16 cellular contexts compared by ENCODE assay signal in genomic region chr3:128262457-128262856, GRCh38.
DNase-seq lines count a peak whose midpoint lies in the region; ATAC-seq and TF ChIP-seq lines count a peak whose summit lies in the region.
"Had no signal": no experiment of that assay in that cellular context is flagged by ENCODE, and none has a peak within 500 bp of the region (broad histone marks: within the 10 kb centered on the region; RNA-seq: fewer than 3 reads in every experiment).

No MANE protein-coding gene starts in this region.

- H3K79me2 ChIP-seq in neural progenitor cell (ENCODE audit: low read depth), result no peaks in the 10 kb centered on the region

- no peak for TF ChIP-seq CTCF in neural progenitor cell (IDR thresholded peaks at IDR 0.05)
- TF ChIP-seq CTCF in brain microvascular endothelial cell (IDR thresholded peaks at IDR 0.05; ENCODE audit: low read depth, low read length, missing control alignments), result no peak

- no peaks in the 10 kb centered on the region for H3K27me3 Mint-ChIP-seq in activated naive CD8-positive, alpha-beta T cell treated with anti-CD3 and anti-CD28 coated beads, Interleukin-2, amount 10 ng/mL, durations not matched to agents 7 days and 5 days
- H3K27me3 Mint-ChIP-seq in activated naive CD8-positive, alpha-beta T cell treated with anti-CD3 and anti-CD28 coated beads, Interleukin-2, amount 50 U/mL, for 24 hours, result no peaks in the 10 kb centered on the region
- H3K27me3 Mint-ChIP-seq in neural progenitor cell (ENCODE audit: insufficient read depth, low read depth), result peaks cover 2% of the 10 kb centered on the region
- H3K27me3 Mint-ChIP-seq: CD4-positive, CD25-positive, alpha-beta regulatory T cell had no signal

- no peak overlapping the region for H3K4me3 ChIP-seq in neural progenitor cell
- H3K4me3 ChIP-seq in brain microvascular endothelial cell (ENCODE audit: low read depth, low read length), result no peak overlapping the region
- H3K4me3 ChIP-seq: BLaER1 treated with 17β-estradiol and CSF1 and Interleukin-3, amounts not matched to agents 10 nM and 100 nM had no signal

- H3K27ac ChIP-seq in neural progenitor cell (no peak overlapping the region), brain microvascular endothelial cell (no peak overlapping the region)
- H3K27ac ChIP-seq: BLaER1 treated with 17β-estradiol and CSF1 and Interleukin-3, amounts not matched to agents 10 nM and 100 nM; HL-60 had no signal

- no peaks in the 10 kb centered on the region for H3K36me3 ChIP-seq in neural progenitor cell
- no peaks in the 10 kb centered on the region for H3K36me3 ChIP-seq in brain microvascular endothelial cell (replicated peaks)

- POLR2A ChIA-PET in activated naive CD8-positive, alpha-beta T cell treated with anti-CD3 and anti-CD28 coated beads, Interleukin-2, amount 10 ng/mL, durations not matched to agents 7 days and 5 days (lab: Charles Lee), result no interaction called here

- H3K9me3 Mint-ChIP-seq in activated naive CD8-positive, alpha-beta T cell treated with anti-CD3 and anti-CD28 coated beads, Interleukin-2, amount 10 ng/mL, durations not matched to agents 7 days and 5 days, result peaks cover 10% of the 10 kb centered on the region
- peaks cover 11% of the 10 kb centered on the region for H3K9me3 Mint-ChIP-seq in activated naive CD8-positive, alpha-beta T cell treated with anti-CD3 and anti-CD28 coated beads, Interleukin-2, amount 50 U/mL, for 24 hours
- peaks cover 17% of the 10 kb centered on the region for H3K9me3 Mint-ChIP-seq in neural progenitor cell

- H3K4me3 Mint-ChIP-seq in activated naive CD8-positive, alpha-beta T cell treated with anti-CD3 and anti-CD28 coated beads, Interleukin-2, amount 10 ng/mL, durations not matched to agents 7 days and 5 days, result no peak overlapping the region
- no peak overlapping the region for H3K4me3 Mint-ChIP-seq in activated naive CD8-positive, alpha-beta T cell treated with anti-CD3 and anti-CD28 coated beads, Interleukin-2, amount 50 U/mL, for 24 hours
- H3K4me3 Mint-ChIP-seq in neural progenitor cell, result no peak overlapping the region
- H3K4me3 Mint-ChIP-seq: HFFc6 had no signal

- peak; percentile 6 for DNase-seq in activated naive CD8-positive, alpha-beta T cell treated with anti-CD3 and anti-CD28 coated beads, Interleukin-2, amount 10 ng/mL, durations not matched to agents 7 days and 5 days
- no peak for DNase-seq in activated naive CD8-positive, alpha-beta T cell treated with anti-CD3 and anti-CD28 coated beads, Interleukin-2, amount 50 U/mL, for 24 hours
- DNase-seq in islet precursor cell (peak; percentile 40), neural progenitor cell (ENCODE audit: low spot score) (no peak), NCI-H2196 treated with DMSO at 0.1 percent for 48 hours (lab: John Stamatoyannopoulos, UW; ENCODE audit: unreplicated experiment) (no peak), brain microvascular endothelial cell (no peak), NCI-H345 (lab: John Stamatoyannopoulos, UW) (no peak)
- DNase-seq: ACHN; CD4-positive, CD25-positive, alpha-beta regulatory T cell; DMS53; GF-D8; GOT3; HCEC 1CT; HFFc6 had no signal

- no peak for ATAC-seq in activated naive CD8-positive, alpha-beta T cell treated with anti-CD3 and anti-CD28 coated beads, Interleukin-2, amount 10 ng/mL, durations not matched to agents 7 days and 5 days (ENCODE audit: low read depth)
- no peak for ATAC-seq in activated naive CD8-positive, alpha-beta T cell treated with anti-CD3 and anti-CD28 coated beads, Interleukin-2, amount 50 U/mL, for 24 hours

- no peaks in the 10 kb centered on the region for H3F3A ChIP-seq in neural progenitor cell (ENCODE audit: low read depth)

- in situ Hi-C loops in brain microvascular endothelial cell (cut with HindIII; ENCODE audit: low pct_ligation_motif_present, low sequenced_read_pairs), result no loop called here

- H3K4me2 ChIP-seq in neural progenitor cell, result no peak overlapping the region
- H3K4me2 ChIP-seq: BLaER1 treated with 17β-estradiol and CSF1 and Interleukin-3, amounts not matched to agents 10 nM and 100 nM had no signal

- peaks cover 26% of the 10 kb centered on the region for H3K36me3 Mint-ChIP-seq in activated naive CD8-positive, alpha-beta T cell treated with anti-CD3 and anti-CD28 coated beads, Interleukin-2, amount 10 ng/mL, durations not matched to agents 7 days and 5 days
- H3K36me3 Mint-ChIP-seq in activated naive CD8-positive, alpha-beta T cell treated with anti-CD3 and anti-CD28 coated beads, Interleukin-2, amount 50 U/mL, for 24 hours (ENCODE audit: low read depth), result peaks cover 40% of the 10 kb centered on the region
- H3K36me3 Mint-ChIP-seq in neural progenitor cell, result peaks cover 18% of the 10 kb centered on the region

- H3K9me3 ChIP-seq in neural progenitor cell (ENCODE audit: low read depth), result no peaks in the 10 kb centered on the region

- H2AFZ ChIP-seq in neural progenitor cell (replicated peaks), result no peak overlapping the region

- H3K27ac Mint-ChIP-seq in activated naive CD8-positive, alpha-beta T cell treated with anti-CD3 and anti-CD28 coated beads, Interleukin-2, amount 10 ng/mL, durations not matched to agents 7 days and 5 days, result no peak overlapping the region
- H3K27ac Mint-ChIP-seq in activated naive CD8-positive, alpha-beta T cell treated with anti-CD3 and anti-CD28 coated beads, Interleukin-2, amount 50 U/mL, for 24 hours, result no peak overlapping the region
- H3K27ac Mint-ChIP-seq in neural progenitor cell, result peak overlapping the region; percentile 81
- H3K27ac Mint-ChIP-seq: HFFc6 had no signal

- H3K4me1 ChIP-seq in neural progenitor cell, result peaks cover 1% of the 10 kb centered on the region
- H3K4me1 ChIP-seq: BLaER1 treated with 17β-estradiol and CSF1 and Interleukin-3, amounts not matched to agents 10 nM and 100 nM had no signal

- H3K27me3 ChIP-seq in neural progenitor cell (no peaks in the 10 kb centered on the region), brain microvascular endothelial cell (replicated peaks) (no peaks in the 10 kb centered on the region)
- H3K27me3 ChIP-seq: BLaER1 treated with 17β-estradiol and CSF1 and Interleukin-3, amounts not matched to agents 10 nM and 100 nM had no signal

- H3K9ac ChIP-seq in neural progenitor cell, result no peak overlapping the region
- H3K9ac ChIP-seq: BLaER1 treated with 17β-estradiol and CSF1 and Interleukin-3, amounts not matched to agents 10 nM and 100 nM had no signal

- H4K20me1 ChIP-seq in neural progenitor cell (ENCODE audit: low read depth), result no peaks in the 10 kb centered on the region
- H4K20me1 ChIP-seq: BLaER1 treated with 17β-estradiol and CSF1 and Interleukin-3, amounts not matched to agents 10 nM and 100 nM had no signal

- H3K4me1 Mint-ChIP-seq in activated naive CD8-positive, alpha-beta T cell treated with anti-CD3 and anti-CD28 coated beads, Interleukin-2, amount 10 ng/mL, durations not matched to agents 7 days and 5 days, result peaks cover 3% of the 10 kb centered on the region
- no peaks in the 10 kb centered on the region for H3K4me1 Mint-ChIP-seq in activated naive CD8-positive, alpha-beta T cell treated with anti-CD3 and anti-CD28 coated beads, Interleukin-2, amount 50 U/mL, for 24 hours
- H3K4me1 Mint-ChIP-seq in neural progenitor cell, result peaks cover 1% of the 10 kb centered on the region

Comparison
In these comparisons a context has a peak if more than half of its experiments do, and no peak if none do; other contexts are left out.
1. DNase-seq: peak in activated naive CD8-positive, alpha-beta T cell treated with anti-CD3 and anti-CD28 coated beads, Interleukin-2, amount 10 ng/mL, durations not matched to agents 7 days and 5 days (single experiment) and islet precursor cell (single experiment); none in activated naive CD8-positive, alpha-beta T cell treated with anti-CD3 and anti-CD28 coated beads, Interleukin-2, amount 50 U/mL, for 24 hours (single experiment), neural progenitor cell (single experiment), NCI-H2196 treated with DMSO at 0.1 percent for 48 hours (single experiment), brain microvascular endothelial cell (single experiment) and NCI-H345 (single experiment).